In the genomic region with DNA sequence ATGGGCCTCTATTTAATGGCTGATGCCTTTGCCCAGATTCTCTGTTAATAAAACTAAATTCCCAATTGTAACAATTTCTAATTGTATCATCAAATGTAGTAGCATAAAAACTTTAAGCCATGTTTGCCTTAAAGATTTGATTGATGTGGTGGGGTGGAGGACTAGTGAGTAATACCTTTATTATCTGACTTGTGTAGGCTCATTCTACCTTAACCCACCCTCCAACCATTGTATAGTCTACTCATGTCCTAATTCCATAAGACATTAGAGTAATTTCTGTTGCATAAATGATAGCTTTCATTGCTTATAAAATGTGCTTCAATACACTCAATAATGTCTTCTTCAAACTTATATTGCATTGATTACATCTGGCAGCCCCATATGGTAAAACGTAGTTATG, we compare ENCODE assay signal across 25 cellular contexts.
"Had no signal": no experiment of that assay in that cellular context is flagged by ENCODE, and none has a peak within 500 bp of the region (broad histone marks: within the 10 kb centered on the region; RNA-seq: fewer than 3 reads in every experiment).

No MANE protein-coding gene starts in this region.

- H3K36me3 ChIP-seq: neutrophil, pancreas, prostate gland, right lobe of liver, sigmoid colon, stomach, thoracic aorta, thyroid gland, tibial nerve, upper lobe of left lung, vagina had no signal

- ATAC-seq: natural killer cell; right cardiac atrium; right lobe of liver; stimulated activated effector memory CD8-positive, alpha-beta T cell treated with anti-CD3 and anti-CD28 coated beads, Interleukin-12 subunit alpha, Interleukin-12 subunit beta, amount 100 ng/mL, for 72 hours; stimulated activated naive B cell treated with anti-CD40 and anti-IgM and Interleukin-4, amounts not matched to agents 10 μg/mL and 1 μg/mL and 100 μg/mL, for 72 hours had no signal

- H3K4me3 ChIP-seq: pancreas, prostate gland, right lobe of liver, sigmoid colon, stomach, thoracic aorta, thyroid gland, tibial nerve, upper lobe of left lung, vagina had no signal

- H3K27me3 ChIP-seq: pancreas, right lobe of liver, sigmoid colon, stomach, thyroid gland, tibial nerve, upper lobe of left lung, vagina had no signal

- H3K36me3 Mint-ChIP-seq: natural killer cell; stimulated activated effector memory CD8-positive, alpha-beta T cell treated with anti-CD3 and anti-CD28 coated beads, Interleukin-12 subunit alpha, Interleukin-12 subunit beta, amount 100 ng/mL, for 72 hours had no signal

- H3K27me3 Mint-ChIP-seq: stimulated activated naive B cell treated with anti-CD40 and anti-IgM and Interleukin-4, amounts not matched to agents 10 μg/mL and 1 μg/mL and 100 μg/mL, for 72 hours; stimulated activated naive CD8-positive, alpha-beta T cell treated with anti-CD3 and anti-CD28 coated beads, Interleukin-15, Interleukin-2, amounts not matched to agents 100 ng/mL and 50 ng/mL, for 24 hours had no signal

- H3K4me1 Mint-ChIP-seq: natural killer cell, nephron had no signal

- DNase-seq: natural killer cell; nucleus accumbens; pancreas; right cardiac atrium; right lobe of liver; sigmoid colon; small intestine; stimulated activated CD4-positive, alpha-beta T cell treated with anti-CD3 and anti-CD28 coated beads, Interleukin-15, amount 100 ng/mL, for 24 hours; stimulated activated CD4-positive, alpha-beta T cell treated with anti-CD3 and anti-CD28 coated beads, Interleukin-2, amount 100 ng/mL, for 24 hours; stimulated activated CD4-positive, alpha-beta T cell treated with anti-CD3 and anti-CD28 coated beads, Interleukin-2, amount 100 ng/mL, for 48 hours; stimulated activated CD4-positive, alpha-beta T cell treated with anti-CD3 and anti-CD28 coated beads, Interleukin-4, amount 100 ng/mL, for 24 hours; stimulated activated naive B cell treated with anti-CD40 and anti-IgM and Interleukin-4, amounts not matched to agents 10 μg/mL and 1 μg/mL and 100 μg/mL, for 72 hours; stimulated activated naive CD4-positive, alpha-beta T cell treated with Interleukin-2 at 50 U/mL for 16 hours; stomach; thyroid gland; trophoblast cell; upper lobe of left lung had no signal

- H3K4me3 Mint-ChIP-seq: natural killer cell; nephron; stimulated activated effector memory CD8-positive, alpha-beta T cell treated with anti-CD3 and anti-CD28 coated beads, Interleukin-12 subunit alpha, Interleukin-12 subunit beta, amount 100 ng/mL, for 72 hours; stimulated activated naive B cell treated with anti-CD40 and anti-IgM and Interleukin-4, amounts not matched to agents 10 μg/mL and 1 μg/mL and 100 μg/mL, for 72 hours; stimulated activated naive CD8-positive, alpha-beta T cell treated with anti-CD3 and anti-CD28 coated beads, Interleukin-15, Interleukin-2, amounts not matched to agents 100 ng/mL and 50 ng/mL, for 24 hours had no signal

- H3K27ac Mint-ChIP-seq: natural killer cell; nephron; stimulated activated effector memory CD8-positive, alpha-beta T cell treated with anti-CD3 and anti-CD28 coated beads, Interleukin-12 subunit alpha, Interleukin-12 subunit beta, amount 100 ng/mL, for 72 hours; stimulated activated naive B cell treated with anti-CD40 and anti-IgM and Interleukin-4, amounts not matched to agents 10 μg/mL and 1 μg/mL and 100 μg/mL, for 72 hours; stimulated activated naive CD8-positive, alpha-beta T cell treated with anti-CD3 and anti-CD28 coated beads, Interleukin-15, Interleukin-2, amounts not matched to agents 100 ng/mL and 50 ng/mL, for 24 hours had no signal

- H3K9me3 ChIP-seq: neutrophil, pancreas, prostate gland, right lobe of liver, sigmoid colon, thoracic aorta, thyroid gland, upper lobe of left lung, vagina had no signal

- H3K9me3 Mint-ChIP-seq: stimulated activated effector memory CD8-positive, alpha-beta T cell treated with anti-CD3 and anti-CD28 coated beads, Interleukin-12 subunit alpha, Interleukin-12 subunit beta, amount 100 ng/mL, for 72 hours had no signal

- H3K4me1 ChIP-seq: pancreas, prostate gland, right lobe of liver, sigmoid colon, thyroid gland, tibial nerve, upper lobe of left lung, vagina had no signal

- H3K27ac ChIP-seq: neutrophil, pancreas, prostate gland, right lobe of liver, sigmoid colon, stomach, thoracic aorta, thyroid gland, tibial nerve, upper lobe of left lung, vagina had no signal
